ENCODE assay signal across 17 cellular contexts in the genomic region with DNA sequence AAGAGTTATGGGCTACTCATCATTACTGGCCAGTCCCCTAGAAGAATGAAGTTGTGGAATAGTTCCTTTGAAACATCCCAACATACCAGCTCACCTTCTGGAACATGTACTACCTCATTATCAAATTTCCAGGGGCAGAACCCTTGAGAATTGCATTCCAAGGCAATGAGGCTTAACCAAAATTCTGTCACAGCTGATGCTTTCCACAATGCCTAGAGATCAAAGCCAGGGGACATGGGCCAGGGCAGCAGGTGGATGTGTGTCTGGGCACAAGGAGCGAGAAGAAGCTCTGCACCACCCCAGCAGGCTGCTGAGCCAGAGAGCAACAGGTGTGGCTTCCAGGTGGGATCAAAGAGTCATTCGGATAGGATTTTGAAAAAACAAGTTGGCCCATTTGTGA.
DNase-seq lines count a peak whose midpoint lies in the region; ATAC-seq and TF ChIP-seq lines count a peak whose summit lies in the region.
"Had no signal": no experiment of that assay in that cellular context is flagged by ENCODE, and none has a peak within 500 bp of the region (broad histone marks: within the 10 kb centered on the region; RNA-seq: fewer than 3 reads in every experiment).

No MANE protein-coding gene starts in this region.

- no peak overlapping the region for H2AFZ ChIP-seq in SK-N-SH (ENCODE audit: low read depth)

- ATAC-seq in SK-N-SH treated with all-trans-retinoic acid at 6 μM for 48 hours (no peak), HG03025 (IDR thresholded peaks at IDR 0.05; ENCODE audit: low FRiP score, unreplicated experiment) (no peak), natural killer cell (no peak)

- no peak overlapping the region for H3K4me3 ChIP-seq in SK-N-SH (ENCODE audit: low read depth in 2 of 2, low read length in 1 of 2)
- H3K4me3 ChIP-seq: SJSA1 had no signal

- no peaks in the 10 kb centered on the region for H3F3A ChIP-seq in SK-N-SH (replicated peaks; ENCODE audit: insufficient read depth)

- no peak overlapping the region for H3K27ac ChIP-seq in SK-N-SH (ENCODE audit: low read depth in 2 of 2, low read length in 1 of 2)
- H3K27ac ChIP-seq: 22Rv1, SJSA1 had no signal

- no peak for TF ChIP-seq RAD21 in SK-N-SH (IDR thresholded peaks at IDR 0.05; ENCODE audit: low read length)

- H3K9ac ChIP-seq in SK-N-SH: no peak overlapping the region

- no peak for TF ChIP-seq CTCF in SK-N-SH (IDR thresholded peaks at IDR 0.05)
- no peak for TF ChIP-seq CTCF in nephron (IDR thresholded peaks at IDR 0.05; ENCODE audit: unreplicated experiment in 3 of 3)
- no peak for TF ChIP-seq CTCF in natural killer cell (IDR thresholded peaks at IDR 0.05)

- peaks cover 23% of the 10 kb centered on the region for H3K4me1 Mint-ChIP-seq in nephron
- H3K4me1 Mint-ChIP-seq in activated T-helper 2 cell treated with anti-CD3 and anti-CD28 coated beads, Interferon-gamma antibody, Interleukin-2, Interleukin-4, amounts not matched to agents 10 μg/mL and 5 μg/mL and 100 μg/mL, durations not matched to agents 14 hours and 24 hours and 36 hours (ENCODE audit: low read depth): no peaks in the 10 kb centered on the region
- no peaks in the 10 kb centered on the region for H3K4me1 Mint-ChIP-seq in natural killer cell
- H3K4me1 Mint-ChIP-seq: IgD-negative memory B cell had no signal

- H3K36me3 ChIP-seq in SK-N-SH (replicated peaks in 1 of 2; ENCODE audit: control insufficient read depth in 1 of 2, insufficient read depth in 2 of 2, low read length in 1 of 2): no peaks in the 10 kb centered on the region
- H3K36me3 ChIP-seq: SJSA1 had no signal

- no peak overlapping the region for H3K4me2 ChIP-seq in SK-N-SH

- H3K9me2 ChIP-seq in SK-N-SH: no peaks in the 10 kb centered on the region

- no peaks in the 10 kb centered on the region for H3K79me2 ChIP-seq in SK-N-SH (ENCODE audit: insufficient read depth)

- H3K27ac Mint-ChIP-seq in nephron (peak overlapping the region; percentile 35 to 81 (median 52)), natural killer cell (no peak overlapping the region)
- no peak overlapping the region for H3K27ac Mint-ChIP-seq in activated T-helper 2 cell treated with anti-CD3 and anti-CD28 coated beads, Interferon-gamma antibody, Interleukin-2, Interleukin-4, amounts not matched to agents 10 μg/mL and 5 μg/mL and 100 μg/mL, durations not matched to agents 14 hours and 24 hours and 36 hours
- H3K27ac Mint-ChIP-seq: IgD-negative memory B cell had no signal

- POLR2A ChIA-PET in SK-N-SH (lab: Yijun Ruan, JAX): no interaction called here

- CTCF ChIA-PET in SK-N-SH (lab: Yijun Ruan, JAX): interaction anchor here (1.4 kb wide), 1 partner anchor 13 kb away, joined by 4 read pairs; no protein-coding TSS in a partner anchor

- H4K20me1 ChIP-seq in SK-N-SH (ENCODE audit: insufficient read depth): no peaks in the 10 kb centered on the region

- DNase-seq in SK-N-SH: no peak
- peak; percentile 73 for DNase-seq in glomerular visceral epithelial cell (ENCODE audit: extremely low spot score)
- DNase-seq in NCI-H524 treated with DMSO at 0.1 percent for 48 hours (lab: John Stamatoyannopoulos, UW): no peak
- DNase-seq in activated T-helper 2 cell treated with anti-CD3 and anti-CD28 coated beads, Interferon-gamma antibody, Interleukin-2, Interleukin-4, amounts not matched to agents 10 μg/mL and 5 μg/mL and 100 μg/mL, durations not matched to agents 14 hours and 24 hours and 36 hours (ENCODE audit: low spot score): no peak
- no peak for DNase-seq in natural killer cell
- DNase-seq: C1 segment of cervical spinal cord, NCI-H1417, NCI-H1930, NCI-H2171, NCI-H446, OCI-M1 had no signal

- no peak for TF ChIP-seq EP300 in SK-N-SH (IDR thresholded peaks at IDR 0.05; ENCODE audit: borderline replicate concordance in 1 of 2, low read depth in 1 of 2, low read length in 1 of 2)

- 83% methylated on average over 2 of the region's 2 CpGs for WGBS in SK-N-SH (ENCODE audit: low lambda C conversion rate)

- H3K27me3 Mint-ChIP-seq in nephron (ENCODE audit: low read depth): no peaks in the 10 kb centered on the region
- H3K27me3 Mint-ChIP-seq in activated T-helper 2 cell treated with anti-CD3 and anti-CD28 coated beads, Interferon-gamma antibody, Interleukin-2, Interleukin-4, amounts not matched to agents 10 μg/mL and 5 μg/mL and 100 μg/mL, durations not matched to agents 14 hours and 24 hours and 36 hours (ENCODE audit: low read depth): no peaks in the 10 kb centered on the region
- H3K27me3 Mint-ChIP-seq in natural killer cell (ENCODE audit: low read depth in 2 of 2): no peaks in the 10 kb centered on the region
- H3K27me3 Mint-ChIP-seq: IgD-negative memory B cell had no signal

- intact Hi-C loops in activated T-helper 2 cell treated with anti-CD3 and anti-CD28 coated beads, Interferon-gamma antibody, Interleukin-2, Interleukin-4, amounts not matched to agents 10 μg/mL and 5 μg/mL and 100 μg/mL, durations not matched to agents 14 hours and 24 hours and 36 hours (cut with micrococcal nuclease): no loop called here
- intact Hi-C loops in natural killer cell (cut with micrococcal nuclease): no loop called here

- H3K27me3 ChIP-seq in SK-N-SH (ENCODE audit: insufficient read depth): no peaks in the 10 kb centered on the region
- H3K27me3 ChIP-seq: SJSA1 had no signal

- no peaks in the 10 kb centered on the region for H3K9me3 ChIP-seq in SK-N-SH
- H3K9me3 ChIP-seq: SJSA1 had no signal

- peaks cover 2% of the 10 kb centered on the region for H3K9me3 Mint-ChIP-seq in nephron
- H3K9me3 Mint-ChIP-seq in activated T-helper 2 cell treated with anti-CD3 and anti-CD28 coated beads, Interferon-gamma antibody, Interleukin-2, Interleukin-4, amounts not matched to agents 10 μg/mL and 5 μg/mL and 100 μg/mL, durations not matched to agents 14 hours and 24 hours and 36 hours: no peaks in the 10 kb centered on the region
- H3K9me3 Mint-ChIP-seq in natural killer cell: peaks cover 0 to 8% of the 10 kb centered on the region in 2 donors

- H3K4me3 Mint-ChIP-seq in nephron: no peak overlapping the region
- no peak overlapping the region for H3K4me3 Mint-ChIP-seq in activated T-helper 2 cell treated with anti-CD3 and anti-CD28 coated beads, Interferon-gamma antibody, Interleukin-2, Interleukin-4, amounts not matched to agents 10 μg/mL and 5 μg/mL and 100 μg/mL, durations not matched to agents 14 hours and 24 hours and 36 hours (ENCODE audit: low read depth)
- H3K4me3 Mint-ChIP-seq in natural killer cell: no peak overlapping the region
- H3K4me3 Mint-ChIP-seq: IgD-negative memory B cell had no signal

- peaks cover 0 to 7% of the 10 kb centered on the region in 2 experiments; a peak in 2 of 4 replicates for H3K4me1 ChIP-seq in SK-N-SH (ENCODE audit: control insufficient read depth in 1 of 2, insufficient read depth in 2 of 2, low read depth in 1 of 2, low read length in 1 of 2)

- H3K36me3 Mint-ChIP-seq in nephron (ENCODE audit: low read depth): no peaks in the 10 kb centered on the region
- no peaks in the 10 kb centered on the region for H3K36me3 Mint-ChIP-seq in activated T-helper 2 cell treated with anti-CD3 and anti-CD28 coated beads, Interferon-gamma antibody, Interleukin-2, Interleukin-4, amounts not matched to agents 10 μg/mL and 5 μg/mL and 100 μg/mL, durations not matched to agents 14 hours and 24 hours and 36 hours (ENCODE audit: low read depth)
- no peaks in the 10 kb centered on the region for H3K36me3 Mint-ChIP-seq in natural killer cell
- H3K36me3 Mint-ChIP-seq: IgD-negative memory B cell had no signal

TF ChIP-seq in SK-N-SH, 30 proteins besides CTCF, POLR2A, EP300 and RAD21 (continues in another document):
- TF ChIP-seq POLR2AphosphoS5 (IDR thresholded peaks at IDR 0.05; ENCODE audit: low read depth, low read length) (no peak), JUND (IDR thresholded peaks at IDR 0.05) (no peak)
- TF ChIP-seq, protein P1, sequence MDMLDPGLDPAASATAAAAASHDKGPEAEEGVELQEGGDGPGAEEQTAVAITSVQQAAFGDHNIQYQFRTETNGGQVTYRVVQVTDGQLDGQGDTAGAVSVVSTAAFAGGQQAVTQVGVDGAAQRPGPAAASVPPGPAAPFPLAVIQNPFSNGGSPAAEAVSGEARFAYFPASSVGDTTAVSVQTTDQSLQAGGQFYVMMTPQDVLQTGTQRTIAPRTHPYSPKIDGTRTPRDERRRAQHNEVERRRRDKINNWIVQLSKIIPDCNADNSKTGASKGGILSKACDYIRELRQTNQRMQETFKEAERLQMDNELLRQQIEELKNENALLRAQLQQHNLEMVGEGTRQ (IDR thresholded peaks at IDR 0.05; ENCODE audit: borderline replicate concordance, low read depth, low read length): no peak

TF ChIP-seq in SK-N-SH treated with all-trans-retinoic acid at 6 μM for 48 hours, 23 proteins besides CTCF, POLR2A, EP300 and RAD21:
- TF ChIP-seq ZNF565 (CRISPR knock-in tag; conservative IDR thresholded peaks at IDR 0.05; ENCODE audit: low read depth) (no peak), ZFP30 (CRISPR knock-in tag; IDR thresholded peaks at IDR 0.05) (no peak), OSR1 (CRISPR knock-in tag; IDR thresholded peaks at IDR 0.05) (no peak), GLIS3 (CRISPR knock-in tag; IDR thresholded peaks at IDR 0.05) (no peak)
- TF ChIP-seq, protein P2, sequence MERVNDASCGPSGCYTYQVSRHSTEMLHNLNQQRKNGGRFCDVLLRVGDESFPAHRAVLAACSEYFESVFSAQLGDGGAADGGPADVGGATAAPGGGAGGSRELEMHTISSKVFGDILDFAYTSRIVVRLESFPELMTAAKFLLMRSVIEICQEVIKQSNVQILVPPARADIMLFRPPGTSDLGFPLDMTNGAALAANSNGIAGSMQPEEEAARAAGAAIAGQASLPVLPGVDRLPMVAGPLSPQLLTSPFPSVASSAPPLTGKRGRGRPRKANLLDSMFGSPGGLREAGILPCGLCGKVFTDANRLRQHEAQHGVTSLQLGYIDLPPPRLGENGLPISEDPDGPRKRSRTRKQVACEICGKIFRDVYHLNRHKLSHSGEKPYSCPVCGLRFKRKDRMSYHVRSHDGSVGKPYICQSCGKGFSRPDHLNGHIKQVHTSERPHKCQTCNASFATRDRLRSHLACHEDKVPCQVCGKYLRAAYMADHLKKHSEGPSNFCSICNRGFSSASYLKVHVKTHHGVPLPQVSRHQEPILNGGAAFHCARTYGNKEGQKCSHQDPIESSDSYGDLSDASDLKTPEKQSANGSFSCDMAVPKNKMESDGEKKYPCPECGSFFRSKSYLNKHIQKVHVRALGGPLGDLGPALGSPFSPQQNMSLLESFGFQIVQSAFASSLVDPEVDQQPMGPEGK (CRISPR knock-in tag; IDR thresholded peaks at IDR 0.05; ENCODE audit: borderline replicate concordance): no peak

Comparison
In these comparisons a context has a peak if more than half of its experiments do, and no peak if none do; other contexts are left out.
1. H3K27ac Mint-ChIP-seq: peak in nephron (3 of 3); none in activated T-helper 2 cell treated with anti-CD3 and anti-CD28 coated beads, Interferon-gamma antibody, Interleukin-2, Interleukin-4, amounts not matched to agents 10 μg/mL and 5 μg/mL and 100 μg/mL, durations not matched to agents 14 hours and 24 hours and 36 hours (single experiment) and natural killer cell (0 of 2).